18 cellular contexts compared by ENCODE assay signal in the genomic region with DNA sequence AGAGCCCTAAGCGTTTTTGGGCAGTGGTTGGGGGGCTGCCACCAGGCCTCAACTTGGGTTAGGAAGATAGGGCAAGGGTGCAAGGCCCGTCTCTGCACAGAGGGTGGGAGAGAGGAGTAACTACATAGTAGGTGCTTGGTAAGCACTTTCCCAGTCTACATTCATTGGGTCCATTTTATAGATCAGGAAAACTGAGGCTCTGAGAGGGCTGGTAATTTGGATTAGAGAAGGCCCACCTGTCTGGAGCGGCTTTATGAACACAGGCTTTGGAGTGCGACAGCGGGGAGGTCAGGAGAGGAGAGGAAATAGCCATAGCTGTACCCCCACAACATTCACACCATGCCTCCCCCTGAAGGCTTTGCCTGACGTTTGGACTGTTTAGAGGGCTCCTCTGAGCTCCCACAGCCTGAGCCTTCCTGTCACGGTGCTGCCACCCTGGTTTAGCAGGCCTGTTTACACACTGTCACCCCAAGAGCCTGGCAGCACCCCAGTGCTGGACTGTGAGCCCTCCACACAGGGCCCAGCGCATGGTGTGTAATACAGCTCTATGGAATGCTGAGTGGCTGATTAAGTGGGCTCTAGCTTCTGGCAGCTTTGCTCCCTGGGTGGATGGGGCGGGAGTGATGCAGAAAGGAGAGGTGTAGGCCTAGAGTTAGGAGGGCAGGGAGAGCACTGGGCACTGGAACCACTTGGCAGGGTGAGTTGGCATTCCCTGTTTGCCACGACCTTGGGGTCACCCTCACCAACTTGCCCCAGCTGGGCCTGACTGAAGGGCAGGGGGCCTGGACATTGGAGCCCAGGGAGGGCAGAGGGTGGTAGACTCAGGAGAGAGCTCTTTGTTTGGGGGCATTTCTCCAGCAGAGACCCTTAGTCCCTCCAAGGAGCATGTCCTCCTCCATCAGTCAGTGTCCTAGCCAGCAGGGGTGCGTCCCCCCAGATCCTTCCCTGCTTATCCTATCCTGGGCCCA.
DNase-seq lines count a peak whose midpoint lies in the region; ATAC-seq and TF ChIP-seq lines count a peak whose summit lies in the region.
"Had no signal": no experiment of that assay in that cellular context is flagged by ENCODE, and none has a peak within 500 bp of the region (broad histone marks: within the 10 kb centered on the region; RNA-seq: fewer than 3 reads in every experiment).

No MANE protein-coding gene starts in this region.

- intact Hi-C loops in activated CD4-positive, alpha-beta T cell treated with anti-CD3 and anti-CD28 coated beads, Interleukin-2, amount 10 ng/mL, durations not matched to agents 24 days and 14 days (cut with micrococcal nuclease) = loop anchor here (5.0 kb wide), 2 partner anchors 67 to 163 kb away; a partner anchor contains a TSS

- no peak for DNase-seq in activated CD4-positive, alpha-beta T cell treated with anti-CD3 and anti-CD28 coated beads, Interleukin-2, amount 10 ng/mL, durations not matched to agents 24 days and 14 days
- DNase-seq in activated CD4-positive, alpha-beta T cell treated with anti-CD3 and anti-CD28 coated beads for 4 hours = no peak
- no peak for DNase-seq in RWPE1 (ENCODE audit: low spot score)
- DNase-seq in immature natural killer cell = no peak
- DNase-seq in mesenchymal stem cell = no peak
- DNase-seq in GM03348 (ENCODE audit: low spot score) = no peak
- DNase-seq: activated CD4-positive, CD25-positive, alpha-beta regulatory T cell treated with anti-CD3 and anti-CD28 coated beads, Interleukin-2, amount 50 U/mL, for 72 hours; adrenal gland; Calu3; KG1; NCI-H1694; NCI-H748 treated with DMSO at 0.1 percent for 48 hours; RPMI8226; stimulated activated CD4-positive, alpha-beta T cell treated with anti-CD3 and anti-CD28 coated beads, Interleukin-1b, Interleukin-23, amount 100 ng/mL, for 48 hours; T-helper 1 cell had no signal

- no peak overlapping the region for H3K18ac ChIP-seq in mesenchymal stem cell (ENCODE audit: low read depth in 1 of 2, low read length in 2 of 2)

- peak overlapping the region in 1 of 2 experiments; percentile 12 for H3K4ac ChIP-seq in mesenchymal stem cell (ENCODE audit: low read depth in 1 of 2, low read length in 2 of 2)

- peak overlapping the region in 1 of 2 experiments; percentile 63 for H3K23ac ChIP-seq in mesenchymal stem cell (ENCODE audit: low read length in 2 of 2)

- no peak overlapping the region for H2AFZ ChIP-seq in mesenchymal stem cell (ENCODE audit: low read depth, low read length)

- H3K27ac Mint-ChIP-seq in activated CD4-positive, alpha-beta T cell treated with anti-CD3 and anti-CD28 coated beads, Interleukin-2, amount 10 ng/mL, durations not matched to agents 24 days and 14 days = peak overlapping the region; percentile 12
- peak overlapping the region in 4 of 6 donors; percentile 49 to 99 (median 55) for H3K27ac Mint-ChIP-seq in immature natural killer cell
- peak overlapping the region; percentile 92 for H3K27ac Mint-ChIP-seq in stimulated activated memory B cell treated with anti-CD40 and anti-IgM and Interleukin-4, amounts not matched to agents 10 μg/mL and 1 μg/mL and 100 μg/mL, for 72 hours

- H2BK15ac ChIP-seq in mesenchymal stem cell (ENCODE audit: low read depth, poor library complexity, severe bottlenecking) = no peak overlapping the region

- H3K4me3 ChIP-seq in mesenchymal stem cell (ENCODE audit: insufficient read depth in 1 of 2, low read depth in 1 of 2, low read length in 2 of 2) = no peak overlapping the region
- H3K4me3 ChIP-seq: adrenal gland, HAP-1 had no signal

- TF ChIP-seq CTCF in RWPE1 (conservative IDR thresholded peaks at IDR 0.05; ENCODE audit: low read depth) = no peak

- no peaks in the 10 kb centered on the region for H3K9me3 Mint-ChIP-seq in activated CD4-positive, alpha-beta T cell treated with anti-CD3 and anti-CD28 coated beads, Interleukin-2, amount 10 ng/mL, durations not matched to agents 24 days and 14 days
- no peaks in the 10 kb centered on the region for H3K9me3 Mint-ChIP-seq in immature natural killer cell
- H3K9me3 Mint-ChIP-seq in stimulated activated memory B cell treated with anti-CD40 and anti-IgM and Interleukin-4, amounts not matched to agents 10 μg/mL and 1 μg/mL and 100 μg/mL, for 72 hours = no peaks in the 10 kb centered on the region

- H4K91ac ChIP-seq in mesenchymal stem cell (ENCODE audit: low read length) = no peak overlapping the region

- H2BK12ac ChIP-seq in mesenchymal stem cell (ENCODE audit: low read length in 2 of 2) = peak overlapping the region in 1 of 2 experiments; percentile 26

- H3K4me2 ChIP-seq in mesenchymal stem cell (ENCODE audit: low read length, poor library complexity, severe bottlenecking) = no peak overlapping the region

- CTCF ChIA-PET in RWPE1 (lab: Yijun Ruan, JAX) = interaction anchor here (0.8 kb wide), 1 partner anchor 278 kb away, joined by 3 read pairs; no protein-coding TSS in a partner anchor

- POLR2A ChIA-PET in RWPE1 (lab: Yijun Ruan, JAX; ENCODE audit: low non-redundant PET) = no interaction called here

- H3K14ac ChIP-seq in mesenchymal stem cell (ENCODE audit: low read length in 2 of 2) = no peak overlapping the region

- H3K4me1 Mint-ChIP-seq in activated CD4-positive, alpha-beta T cell treated with anti-CD3 and anti-CD28 coated beads, Interleukin-2, amount 10 ng/mL, durations not matched to agents 24 days and 14 days = peaks cover 42% of the 10 kb centered on the region
- H3K4me1 Mint-ChIP-seq in immature natural killer cell = peaks cover 73 to 76% of the 10 kb centered on the region in 2 donors
- H3K4me1 Mint-ChIP-seq in stimulated activated memory B cell treated with anti-CD40 and anti-IgM and Interleukin-4, amounts not matched to agents 10 μg/mL and 1 μg/mL and 100 μg/mL, for 72 hours = peaks cover 83% of the 10 kb centered on the region

- no peaks in the 10 kb centered on the region for H3K9me3 ChIP-seq in mesenchymal stem cell (ENCODE audit: control insufficient read depth, low read length)
- H3K9me3 ChIP-seq: adrenal gland, HAP-1 had no signal

- H3K27ac ChIP-seq in RWPE1 = peak overlapping the region; percentile 91
- no peak overlapping the region for H3K27ac ChIP-seq in mesenchymal stem cell (ENCODE audit: low read length, poor library complexity, severe bottlenecking)

- H3K4me3 Mint-ChIP-seq in activated CD4-positive, alpha-beta T cell treated with anti-CD3 and anti-CD28 coated beads, Interleukin-2, amount 10 ng/mL, durations not matched to agents 24 days and 14 days = no peak overlapping the region
- H3K4me3 Mint-ChIP-seq in immature natural killer cell = peak overlapping the region in 1 of 5 donors; percentile 59
- H3K4me3 Mint-ChIP-seq in stimulated activated memory B cell treated with anti-CD40 and anti-IgM and Interleukin-4, amounts not matched to agents 10 μg/mL and 1 μg/mL and 100 μg/mL, for 72 hours = no peak overlapping the region

- no peak overlapping the region for H2BK120ac ChIP-seq in mesenchymal stem cell (ENCODE audit: low read depth, low read length)

- H3K27me3 ChIP-seq in mesenchymal stem cell (ENCODE audit: control insufficient read depth in 1 of 2, insufficient read depth in 1 of 2, low read length in 2 of 2) = no peaks in the 10 kb centered on the region
- H3K27me3 ChIP-seq: adrenal gland had no signal

- H3K36me3 ChIP-seq in mesenchymal stem cell (ENCODE audit: control insufficient read depth in 1 of 2, insufficient read depth in 2 of 2, low read depth in 1 of 2, low read length in 2 of 2) = peaks cover 7 to 29% of the 10 kb centered on the region in 2 experiments
- H3K36me3 ChIP-seq: adrenal gland, HAP-1 had no signal

- peaks cover 17% of the 10 kb centered on the region for H3K4me1 ChIP-seq in mesenchymal stem cell (ENCODE audit: control insufficient read depth, insufficient read depth, low read depth, low read length)

- no peak overlapping the region for H2AK5ac ChIP-seq in mesenchymal stem cell (ENCODE audit: low read length, severe bottlenecking)

- H4K8ac ChIP-seq in mesenchymal stem cell (ENCODE audit: low read length) = no peak overlapping the region

- no peak overlapping the region for H3K9ac ChIP-seq in mesenchymal stem cell (ENCODE audit: low read length)

- ATAC-seq in stimulated activated memory B cell treated with anti-CD40 and anti-IgM and Interleukin-4, amounts not matched to agents 10 μg/mL and 1 μg/mL and 100 μg/mL, for 72 hours = no peak
- no peak for ATAC-seq in HG03571 (IDR thresholded peaks at IDR 0.05; ENCODE audit: unreplicated experiment)

- no peak overlapping the region for H2BK5ac ChIP-seq in mesenchymal stem cell (ENCODE audit: low read depth, low read length, poor library complexity, severe bottlenecking)

- WGBS in mesenchymal stem cell = 99% methylated on average over 11 of the region's 11 CpGs

- no peaks in the 10 kb centered on the region for H3K27me3 Mint-ChIP-seq in activated CD4-positive, alpha-beta T cell treated with anti-CD3 and anti-CD28 coated beads, Interleukin-2, amount 10 ng/mL, durations not matched to agents 24 days and 14 days
- H3K27me3 Mint-ChIP-seq in immature natural killer cell (ENCODE audit: low read depth in 3 of 3) = peaks cover 6 to 12% (median 11%) of the 10 kb centered on the region in 3 donors
- H3K27me3 Mint-ChIP-seq in stimulated activated memory B cell treated with anti-CD40 and anti-IgM and Interleukin-4, amounts not matched to agents 10 μg/mL and 1 μg/mL and 100 μg/mL, for 72 hours = no peaks in the 10 kb centered on the region

- H3K36me3 Mint-ChIP-seq in activated CD4-positive, alpha-beta T cell treated with anti-CD3 and anti-CD28 coated beads, Interleukin-2, amount 10 ng/mL, durations not matched to agents 24 days and 14 days (ENCODE audit: low read depth) = peaks cover 1% of the 10 kb centered on the region
- no peaks in the 10 kb centered on the region for H3K36me3 Mint-ChIP-seq in immature natural killer cell
- peaks cover 6% of the 10 kb centered on the region for H3K36me3 Mint-ChIP-seq in stimulated activated memory B cell treated with anti-CD40 and anti-IgM and Interleukin-4, amounts not matched to agents 10 μg/mL and 1 μg/mL and 100 μg/mL, for 72 hours

- peaks cover 58% of the 10 kb centered on the region for H3K79me1 ChIP-seq in mesenchymal stem cell (replicated peaks; ENCODE audit: low read length, poor library complexity, severe bottlenecking)

Comparison
In these comparisons a context has a peak if more than half of its experiments do, and no peak if none do; other contexts are left out.
1. H3K27ac Mint-ChIP-seq: peak in every context shown above with its lines; median percentile 92 in stimulated activated memory B cell treated with anti-CD40 and anti-IgM and Interleukin-4, amounts not matched to agents 10 μg/mL and 1 μg/mL and 100 μg/mL, for 72 hours; 55 in immature natural killer cell; 12 in activated CD4-positive, alpha-beta T cell treated with anti-CD3 and anti-CD28 coated beads, Interleukin-2, amount 10 ng/mL, durations not matched to agents 24 days and 14 days.